Comparison of ENCODE assay signal across 9 cellular contexts in genomic region chr22:41939981-41940852, GRCh38. TPM values are rescaled to one million over a fixed set of nuclear protein-coding genes. Genes with fewer than 3 reads are reported as not detected.
DNase-seq lines count a peak whose midpoint lies in the region; ATAC-seq and TF ChIP-seq lines count a peak whose summit lies in the region.
"Had no signal": no experiment of that assay in that cellular context is flagged by ENCODE, and none has a peak within 500 bp of the region (broad histone marks: within the 10 kb centered on the region; RNA-seq: fewer than 3 reads in every experiment).

No MANE protein-coding gene starts in this region.

- in situ Hi-C loops in GM18951 (cut with MboI; ENCODE audit: low sequenced_read_pairs, unreplicated experiment), result loop anchor here (5.0 to 10.0 kb wide), 2 partner anchors 125 to 243 kb away; partner anchors contain the start of gene MEI1

- H3K4me1 ChIP-seq in ovary (ENCODE audit: insufficient read depth), result no peaks in the 10 kb centered on the region
- H3K4me1 ChIP-seq: parathyroid adenoma had no signal

- TF ChIP-seq POLR2A in GM18951 (IDR thresholded peaks at IDR 0.05; ENCODE audit: extremely low read depth, insufficient read depth, insufficient read length), result peak; percentile 74
- TF ChIP-seq POLR2A in ovary (IDR thresholded peaks at IDR 0.05), result no peak

- DNase-seq in CD14-positive monocyte (ENCODE audit: low spot score) (no peak), sciatic nerve (ENCODE audit: low spot score) (no peak), NCI-H146 treated with DMSO at 0.1 percent for 48 hours (lab: John Stamatoyannopoulos, UW; ENCODE audit: unreplicated experiment) (no peak), ovary (no peak)
- DNase-seq in activated CD4-positive, CD25-positive, alpha-beta regulatory T cell treated with anti-CD3 and anti-CD28 coated beads, Interleukin-2, amount 50 U/mL, for 16 hours (ENCODE audit: low read depth, low spot score), result peak; percentile 93

- H3K27me3 Mint-ChIP-seq in CD14-positive monocyte (ENCODE audit: low read depth in 3 of 3), result peaks cover 0 to 3% (median 0%) of the 10 kb centered on the region in 3 donors

- TF ChIP-seq EP300 in ovary (IDR thresholded peaks at IDR 0.05), result no peak

- no peak overlapping the region for H3K4me3 ChIP-seq in ovary

- H3K4me3 Mint-ChIP-seq in CD14-positive monocyte, result no peak overlapping the region

- peak overlapping the region; percentile 6 to 91 (median 72) for H3K27ac Mint-ChIP-seq in CD14-positive monocyte

- H3K9me3 ChIP-seq in ovary, result no peaks in the 10 kb centered on the region

- H3K27ac ChIP-seq in cingulate gyrus (ENCODE audit: low read depth, low read length) (peak overlapping the region; percentile 13), ovary (no peak overlapping the region)
- H3K27ac ChIP-seq: parathyroid adenoma had no signal

- H3K27me3 ChIP-seq in ovary, result no peaks in the 10 kb centered on the region

- H3K36me3 ChIP-seq in ovary, result no peaks in the 10 kb centered on the region

- intact Hi-C loops in CD14-positive monocyte (cut with micrococcal nuclease), result loop anchor here (2.0 to 5.0 kb wide), 3 partner anchors 108 to 273 kb away; partner anchors contain the start of gene SREBF2 (in 1 of the 2)
- intact Hi-C loops in sciatic nerve (cut with DNase I), result loop anchor here (2.0 to 5.0 kb wide), 3 partner anchors 121 to 243 kb away; partner anchors contain the start of gene MEI1
- intact Hi-C loops in ovary (cut with DNase I), result loop anchor here (2.0 to 10.0 kb wide), 4 partner anchors 115 to 243 kb away; partner anchors contain the start of gene MEI1 (in 2 of the 4)

- ATAC-seq in HG03108 (IDR thresholded peaks at IDR 0.05; ENCODE audit: unreplicated experiment) (peak; percentile 41), sciatic nerve (peak; percentile 38)

- peaks cover 25% of the 10 kb centered on the region for H3K4me1 Mint-ChIP-seq in CD14-positive monocyte

- no peak for TF ChIP-seq CTCF in CD14-positive monocyte (IDR thresholded peaks at IDR 0.05)
- TF ChIP-seq CTCF in ovary (IDR thresholded peaks at IDR 0.05), result no peak

- H3K9me3 Mint-ChIP-seq in CD14-positive monocyte, result peaks cover 0 to 3% (median 0%) of the 10 kb centered on the region in 7 donors

- 78 to 86% (median 85%) methylated on average over 13 of the region's 13 CpGs for WGBS in ovary, 3 donors

- peaks cover 16 to 47% of the 10 kb centered on the region in 2 donors for H3K36me3 Mint-ChIP-seq in CD14-positive monocyte

RNA-seq across cellular contexts. Expression of gene CENPM, which starts 6.7 kb away (rescaled TPM):
- polyA plus RNA-seq in CD14-positive monocyte (under 1 TPM in 1 of 2 donors, not detected in 1; 0.20 TPM), ovary (1 to 10 TPM in 1 of 2 donors, not detected in 1; 1.0 TPM)
- total RNA-seq in sciatic nerve (not detected), ovary (1 to 10 TPM in 4 of 7 donors, under 1 TPM in 1, not detected in 2; 0.25 to 8.0 (median 1.8) TPM)

RNA-seq across cellular contexts. Expression of gene TNFRSF13C, which starts 13.6 kb away (rescaled TPM):
- not detected for polyA plus RNA-seq in CD14-positive monocyte
- total RNA-seq in sciatic nerve, result 1.2 TPM
- total RNA-seq in ovary, result under 1 TPM; 0.08 to 0.36 (median 0.22) TPM
- polyA plus RNA-seq in ovary, result under 1 TPM; 0.05 TPM

RNA-seq across cellular contexts. Expression of gene SHISA8, which starts 25.3 kb away (rescaled TPM):
- polyA plus RNA-seq in CD14-positive monocyte (not detected), ovary (not detected)
- total RNA-seq in sciatic nerve (0.40 TPM), ovary (under 1 TPM in 1 of 7 donors, not detected in 6; 0.46 TPM)

RNA-seq across cellular contexts. Expression of gene SEPTIN3, which starts 29.0 kb away (rescaled TPM):
- polyA plus RNA-seq in CD14-positive monocyte (under 1 TPM in 1 of 2 donors, not detected in 1; 0.06 TPM), ovary (under 1 TPM; 0.12 to 0.78 TPM)
- total RNA-seq in sciatic nerve (35.5 TPM), ovary (1 to 10 TPM in 1 of 7 donors, under 1 TPM in 5, not detected in 1; 0.11 to 1.4 (median 0.23) TPM)
